ENCODE assay signal across 2 cellular contexts in the genomic region with DNA sequence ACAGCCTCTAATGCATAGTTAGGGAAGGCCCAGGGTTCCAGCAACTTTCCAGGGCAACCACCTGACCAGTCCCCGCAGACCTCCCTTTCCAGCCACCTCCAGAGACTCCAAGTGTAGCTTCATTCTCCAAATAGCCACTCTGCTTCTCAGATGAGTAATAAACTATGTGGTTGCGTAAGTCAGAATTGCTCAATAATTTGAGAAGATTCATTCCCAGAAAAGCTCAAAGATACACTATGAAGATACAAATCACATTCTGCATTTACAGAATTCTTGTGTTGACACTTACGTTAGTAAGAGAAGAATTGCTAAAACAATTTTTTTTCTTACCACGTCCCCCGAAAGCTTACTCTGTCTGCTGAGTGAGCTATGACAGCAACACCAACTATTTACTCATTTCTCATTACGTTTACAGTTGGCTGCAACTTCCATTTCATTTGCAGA.
A peak's percentile ranks its signal among the peaks of the same experiment; 100 is the strongest.
TF ChIP-seq lines count a peak whose summit lies in the region.

No MANE protein-coding gene starts in this region.

TF ChIP-seq in IMR-90, 13 proteins besides CTCF, POLR2A, EP300 and RAD21:
- TF ChIP-seq FOS (IDR thresholded peaks at IDR 0.05; ENCODE audit: low read depth, low read length): peak; percentile 86
- TF ChIP-seq NFE2L2 (IDR thresholded peaks at IDR 0.05; ENCODE audit: low read depth, low read length): no peak
- TF ChIP-seq, protein P1, sequence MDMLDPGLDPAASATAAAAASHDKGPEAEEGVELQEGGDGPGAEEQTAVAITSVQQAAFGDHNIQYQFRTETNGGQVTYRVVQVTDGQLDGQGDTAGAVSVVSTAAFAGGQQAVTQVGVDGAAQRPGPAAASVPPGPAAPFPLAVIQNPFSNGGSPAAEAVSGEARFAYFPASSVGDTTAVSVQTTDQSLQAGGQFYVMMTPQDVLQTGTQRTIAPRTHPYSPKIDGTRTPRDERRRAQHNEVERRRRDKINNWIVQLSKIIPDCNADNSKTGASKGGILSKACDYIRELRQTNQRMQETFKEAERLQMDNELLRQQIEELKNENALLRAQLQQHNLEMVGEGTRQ (IDR thresholded peaks at IDR 0.05; ENCODE audit: low read depth, low read length): peak; percentile 67
- no peak for TF ChIP-seq SMC3 (IDR thresholded peaks at IDR 0.05; ENCODE audit: low read depth, low read length)
- peak; percentile 71 for TF ChIP-seq BHLHE40 (IDR thresholded peaks at IDR 0.05; ENCODE audit: low read depth, low read length)
- TF ChIP-seq CEBPB (IDR thresholded peaks at IDR 0.05; ENCODE audit: low read depth, low read length): peak; percentile 100
- peak; percentile 54; the same call in 1 of the 2 replicates for TF ChIP-seq CHD1 (IDR thresholded peaks at IDR 0.05; ENCODE audit: low read depth, low read length)
- peak; percentile 67 for TF ChIP-seq MAFK (IDR thresholded peaks at IDR 0.05; ENCODE audit: low read depth, low read length)
- TF ChIP-seq, protein P2, sequence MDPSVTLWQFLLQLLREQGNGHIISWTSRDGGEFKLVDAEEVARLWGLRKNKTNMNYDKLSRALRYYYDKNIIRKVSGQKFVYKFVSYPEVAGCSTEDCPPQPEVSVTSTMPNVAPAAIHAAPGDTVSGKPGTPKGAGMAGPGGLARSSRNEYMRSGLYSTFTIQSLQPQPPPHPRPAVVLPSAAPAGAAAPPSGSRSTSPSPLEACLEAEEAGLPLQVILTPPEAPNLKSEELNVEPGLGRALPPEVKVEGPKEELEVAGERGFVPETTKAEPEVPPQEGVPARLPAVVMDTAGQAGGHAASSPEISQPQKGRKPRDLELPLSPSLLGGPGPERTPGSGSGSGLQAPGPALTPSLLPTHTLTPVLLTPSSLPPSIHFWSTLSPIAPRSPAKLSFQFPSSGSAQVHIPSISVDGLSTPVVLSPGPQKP (IDR thresholded peaks at IDR 0.05; ENCODE audit: borderline replicate concordance, low read depth, low read length): no peak
- peak; percentile 81 for TF ChIP-seq RCOR1 (IDR thresholded peaks at IDR 0.05; ENCODE audit: insufficient replicate concordance, low read length)
- TF ChIP-seq MXI1 (IDR thresholded peaks at IDR 0.05; ENCODE audit: borderline replicate concordance, low read depth, low read length): no peak

TF ChIP-seq in HepG2, 621 proteins besides CTCF, POLR2A, EP300 and RAD21 (continues in another document):
- TF ChIP-seq ELF3 (CRISPR knock-in tag; IDR thresholded peaks at IDR 0.05): 0 out of 2 replicates have a peak, but pooled peaks have one; percentile 27
- no peak for TF ChIP-seq PHF8 (CRISPR knock-in tag; IDR thresholded peaks at IDR 0.05)
- TF ChIP-seq, protein P3, sequence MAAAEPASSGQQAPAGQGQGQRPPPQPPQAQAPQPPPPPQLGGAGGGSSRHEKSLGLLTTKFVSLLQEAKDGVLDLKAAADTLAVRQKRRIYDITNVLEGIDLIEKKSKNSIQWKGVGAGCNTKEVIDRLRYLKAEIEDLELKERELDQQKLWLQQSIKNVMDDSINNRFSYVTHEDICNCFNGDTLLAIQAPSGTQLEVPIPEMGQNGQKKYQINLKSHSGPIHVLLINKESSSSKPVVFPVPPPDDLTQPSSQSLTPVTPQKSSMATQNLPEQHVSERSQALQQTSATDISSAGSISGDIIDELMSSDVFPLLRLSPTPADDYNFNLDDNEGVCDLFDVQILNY (CRISPR knock-in tag; conservative IDR thresholded peaks at IDR 0.05): no peak
- TF ChIP-seq KDM5B (CRISPR knock-in tag; IDR thresholded peaks at IDR 0.05; ENCODE audit: borderline replicate concordance): no peak
- TF ChIP-seq, protein P4, sequence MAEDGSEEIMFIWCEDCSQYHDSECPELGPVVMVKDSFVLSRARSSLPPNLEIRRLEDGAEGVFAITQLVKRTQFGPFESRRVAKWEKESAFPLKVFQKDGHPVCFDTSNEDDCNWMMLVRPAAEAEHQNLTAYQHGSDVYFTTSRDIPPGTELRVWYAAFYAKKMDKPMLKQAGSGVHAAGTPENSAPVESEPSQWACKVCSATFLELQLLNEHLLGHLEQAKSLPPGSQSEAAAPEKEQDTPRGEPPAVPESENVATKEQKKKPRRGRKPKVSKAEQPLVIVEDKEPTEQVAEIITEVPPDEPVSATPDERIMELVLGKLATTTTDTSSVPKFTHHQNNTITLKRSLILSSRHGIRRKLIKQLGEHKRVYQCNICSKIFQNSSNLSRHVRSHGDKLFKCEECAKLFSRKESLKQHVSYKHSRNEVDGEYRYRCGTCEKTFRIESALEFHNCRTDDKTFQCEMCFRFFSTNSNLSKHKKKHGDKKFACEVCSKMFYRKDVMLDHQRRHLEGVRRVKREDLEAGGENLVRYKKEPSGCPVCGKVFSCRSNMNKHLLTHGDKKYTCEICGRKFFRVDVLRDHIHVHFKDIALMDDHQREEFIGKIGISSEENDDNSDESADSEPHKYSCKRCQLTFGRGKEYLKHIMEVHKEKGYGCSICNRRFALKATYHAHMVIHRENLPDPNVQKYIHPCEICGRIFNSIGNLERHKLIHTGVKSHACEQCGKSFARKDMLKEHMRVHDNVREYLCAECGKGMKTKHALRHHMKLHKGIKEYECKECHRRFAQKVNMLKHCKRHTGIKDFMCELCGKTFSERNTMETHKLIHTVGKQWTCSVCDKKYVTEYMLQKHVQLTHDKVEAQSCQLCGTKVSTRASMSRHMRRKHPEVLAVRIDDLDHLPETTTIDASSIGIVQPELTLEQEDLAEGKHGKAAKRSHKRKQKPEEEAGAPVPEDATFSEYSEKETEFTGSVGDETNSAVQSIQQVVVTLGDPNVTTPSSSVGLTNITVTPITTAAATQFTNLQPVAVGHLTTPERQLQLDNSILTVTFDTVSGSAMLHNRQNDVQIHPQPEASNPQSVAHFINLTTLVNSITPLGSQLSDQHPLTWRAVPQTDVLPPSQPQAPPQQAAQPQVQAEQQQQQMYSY (CRISPR knock-in tag; IDR thresholded peaks at IDR 0.05): no peak
- no peak for TF ChIP-seq WIZ (CRISPR knock-in tag; IDR thresholded peaks at IDR 0.05)
- TF ChIP-seq, protein P5, sequence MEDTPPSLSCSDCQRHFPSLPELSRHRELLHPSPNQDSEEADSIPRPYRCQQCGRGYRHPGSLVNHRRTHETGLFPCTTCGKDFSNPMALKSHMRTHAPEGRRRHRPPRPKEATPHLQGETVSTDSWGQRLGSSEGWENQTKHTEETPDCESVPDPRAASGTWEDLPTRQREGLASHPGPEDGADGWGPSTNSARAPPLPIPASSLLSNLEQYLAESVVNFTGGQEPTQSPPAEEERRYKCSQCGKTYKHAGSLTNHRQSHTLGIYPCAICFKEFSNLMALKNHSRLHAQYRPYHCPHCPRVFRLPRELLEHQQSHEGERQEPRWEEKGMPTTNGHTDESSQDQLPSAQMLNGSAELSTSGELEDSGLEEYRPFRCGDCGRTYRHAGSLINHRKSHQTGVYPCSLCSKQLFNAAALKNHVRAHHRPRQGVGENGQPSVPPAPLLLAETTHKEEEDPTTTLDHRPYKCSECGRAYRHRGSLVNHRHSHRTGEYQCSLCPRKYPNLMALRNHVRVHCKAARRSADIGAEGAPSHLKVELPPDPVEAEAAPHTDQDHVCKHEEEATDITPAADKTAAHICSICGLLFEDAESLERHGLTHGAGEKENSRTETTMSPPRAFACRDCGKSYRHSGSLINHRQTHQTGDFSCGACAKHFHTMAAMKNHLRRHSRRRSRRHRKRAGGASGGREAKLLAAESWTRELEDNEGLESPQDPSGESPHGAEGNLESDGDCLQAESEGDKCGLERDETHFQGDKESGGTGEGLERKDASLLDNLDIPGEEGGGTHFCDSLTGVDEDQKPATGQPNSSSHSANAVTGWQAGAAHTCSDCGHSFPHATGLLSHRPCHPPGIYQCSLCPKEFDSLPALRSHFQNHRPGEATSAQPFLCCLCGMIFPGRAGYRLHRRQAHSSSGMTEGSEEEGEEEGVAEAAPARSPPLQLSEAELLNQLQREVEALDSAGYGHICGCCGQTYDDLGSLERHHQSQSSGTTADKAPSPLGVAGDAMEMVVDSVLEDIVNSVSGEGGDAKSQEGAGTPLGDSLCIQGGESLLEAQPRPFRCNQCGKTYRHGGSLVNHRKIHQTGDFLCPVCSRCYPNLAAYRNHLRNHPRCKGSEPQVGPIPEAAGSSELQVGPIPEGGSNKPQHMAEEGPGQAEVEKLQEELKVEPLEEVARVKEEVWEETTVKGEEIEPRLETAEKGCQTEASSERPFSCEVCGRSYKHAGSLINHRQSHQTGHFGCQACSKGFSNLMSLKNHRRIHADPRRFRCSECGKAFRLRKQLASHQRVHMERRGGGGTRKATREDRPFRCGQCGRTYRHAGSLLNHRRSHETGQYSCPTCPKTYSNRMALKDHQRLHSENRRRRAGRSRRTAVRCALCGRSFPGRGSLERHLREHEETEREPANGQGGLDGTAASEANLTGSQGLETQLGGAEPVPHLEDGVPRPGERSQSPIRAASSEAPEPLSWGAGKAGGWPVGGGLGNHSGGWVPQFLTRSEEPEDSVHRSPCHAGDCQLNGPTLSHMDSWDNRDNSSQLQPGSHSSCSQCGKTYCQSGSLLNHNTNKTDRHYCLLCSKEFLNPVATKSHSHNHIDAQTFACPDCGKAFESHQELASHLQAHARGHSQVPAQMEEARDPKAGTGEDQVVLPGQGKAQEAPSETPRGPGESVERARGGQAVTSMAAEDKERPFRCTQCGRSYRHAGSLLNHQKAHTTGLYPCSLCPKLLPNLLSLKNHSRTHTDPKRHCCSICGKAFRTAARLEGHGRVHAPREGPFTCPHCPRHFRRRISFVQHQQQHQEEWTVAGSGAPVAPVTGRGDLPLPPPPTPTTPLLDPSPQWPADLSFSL (CRISPR knock-in tag; IDR thresholded peaks at IDR 0.05): no peak
- TF ChIP-seq, protein P6, sequence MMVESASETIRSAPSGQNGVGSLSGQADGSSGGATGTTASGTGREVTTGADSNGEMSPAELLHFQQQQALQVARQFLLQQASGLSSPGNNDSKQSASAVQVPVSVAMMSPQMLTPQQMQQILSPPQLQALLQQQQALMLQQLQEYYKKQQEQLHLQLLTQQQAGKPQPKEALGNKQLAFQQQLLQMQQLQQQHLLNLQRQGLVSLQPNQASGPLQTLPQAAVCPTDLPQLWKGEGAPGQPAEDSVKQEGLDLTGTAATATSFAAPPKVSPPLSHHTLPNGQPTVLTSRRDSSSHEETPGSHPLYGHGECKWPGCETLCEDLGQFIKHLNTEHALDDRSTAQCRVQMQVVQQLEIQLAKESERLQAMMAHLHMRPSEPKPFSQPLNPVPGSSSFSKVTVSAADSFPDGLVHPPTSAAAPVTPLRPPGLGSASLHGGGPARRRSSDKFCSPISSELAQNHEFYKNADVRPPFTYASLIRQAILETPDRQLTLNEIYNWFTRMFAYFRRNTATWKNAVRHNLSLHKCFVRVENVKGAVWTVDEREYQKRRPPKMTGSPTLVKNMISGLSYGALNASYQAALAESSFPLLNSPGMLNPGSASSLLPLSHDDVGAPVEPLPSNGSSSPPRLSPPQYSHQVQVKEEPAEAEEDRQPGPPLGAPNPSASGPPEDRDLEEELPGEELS (CRISPR knock-in tag; IDR thresholded peaks at IDR 0.05): peak; percentile 54; the same call in 1 of the 2 replicates
- TF ChIP-seq, protein P7, sequence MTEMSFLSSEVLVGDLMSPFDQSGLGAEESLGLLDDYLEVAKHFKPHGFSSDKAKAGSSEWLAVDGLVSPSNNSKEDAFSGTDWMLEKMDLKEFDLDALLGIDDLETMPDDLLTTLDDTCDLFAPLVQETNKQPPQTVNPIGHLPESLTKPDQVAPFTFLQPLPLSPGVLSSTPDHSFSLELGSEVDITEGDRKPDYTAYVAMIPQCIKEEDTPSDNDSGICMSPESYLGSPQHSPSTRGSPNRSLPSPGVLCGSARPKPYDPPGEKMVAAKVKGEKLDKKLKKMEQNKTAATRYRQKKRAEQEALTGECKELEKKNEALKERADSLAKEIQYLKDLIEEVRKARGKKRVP (CRISPR knock-in tag; IDR thresholded peaks at IDR 0.05): peak in 1 of 2 experiments; percentile 82; a peak in 1 of 4 replicates
- TF ChIP-seq, protein P8, sequence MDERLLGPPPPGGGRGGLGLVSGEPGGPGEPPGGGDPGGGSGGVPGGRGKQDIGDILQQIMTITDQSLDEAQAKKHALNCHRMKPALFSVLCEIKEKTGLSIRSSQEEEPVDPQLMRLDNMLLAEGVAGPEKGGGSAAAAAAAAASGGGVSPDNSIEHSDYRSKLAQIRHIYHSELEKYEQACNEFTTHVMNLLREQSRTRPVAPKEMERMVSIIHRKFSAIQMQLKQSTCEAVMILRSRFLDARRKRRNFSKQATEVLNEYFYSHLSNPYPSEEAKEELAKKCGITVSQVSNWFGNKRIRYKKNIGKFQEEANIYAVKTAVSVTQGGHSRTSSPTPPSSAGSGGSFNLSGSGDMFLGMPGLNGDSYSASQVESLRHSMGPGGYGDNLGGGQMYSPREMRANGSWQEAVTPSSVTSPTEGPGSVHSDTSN (CRISPR knock-in tag; IDR thresholded peaks at IDR 0.05): no peak
- TF ChIP-seq, protein P9, sequence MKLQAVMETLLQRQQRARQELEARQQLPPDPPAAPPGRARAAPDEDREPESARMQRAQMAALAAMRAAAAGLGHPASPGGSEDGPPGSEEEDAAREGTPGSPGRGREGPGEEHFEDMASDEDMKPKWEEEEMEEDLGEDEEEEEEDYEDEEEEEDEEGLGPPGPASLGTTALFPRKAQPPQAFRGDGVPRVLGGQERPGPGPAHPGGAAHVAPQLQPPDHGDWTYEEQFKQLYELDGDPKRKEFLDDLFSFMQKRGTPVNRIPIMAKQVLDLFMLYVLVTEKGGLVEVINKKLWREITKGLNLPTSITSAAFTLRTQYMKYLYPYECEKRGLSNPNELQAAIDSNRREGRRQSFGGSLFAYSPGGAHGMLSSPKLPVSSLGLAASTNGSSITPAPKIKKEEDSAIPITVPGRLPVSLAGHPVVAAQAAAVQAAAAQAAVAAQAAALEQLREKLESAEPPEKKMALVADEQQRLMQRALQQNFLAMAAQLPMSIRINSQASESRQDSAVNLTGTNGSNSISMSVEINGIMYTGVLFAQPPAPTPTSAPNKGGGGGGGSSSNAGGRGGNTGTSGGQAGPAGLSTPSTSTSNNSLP (IDR thresholded peaks at IDR 0.05; ENCODE audit: low read depth, low read length): peak; percentile 62; the same call in 1 of the 2 replicates
- TF ChIP-seq, protein P10, sequence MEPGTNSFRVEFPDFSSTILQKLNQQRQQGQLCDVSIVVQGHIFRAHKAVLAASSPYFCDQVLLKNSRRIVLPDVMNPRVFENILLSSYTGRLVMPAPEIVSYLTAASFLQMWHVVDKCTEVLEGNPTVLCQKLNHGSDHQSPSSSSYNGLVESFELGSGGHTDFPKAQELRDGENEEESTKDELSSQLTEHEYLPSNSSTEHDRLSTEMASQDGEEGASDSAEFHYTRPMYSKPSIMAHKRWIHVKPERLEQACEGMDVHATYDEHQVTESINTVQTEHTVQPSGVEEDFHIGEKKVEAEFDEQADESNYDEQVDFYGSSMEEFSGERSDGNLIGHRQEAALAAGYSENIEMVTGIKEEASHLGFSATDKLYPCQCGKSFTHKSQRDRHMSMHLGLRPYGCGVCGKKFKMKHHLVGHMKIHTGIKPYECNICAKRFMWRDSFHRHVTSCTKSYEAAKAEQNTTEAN (CRISPR knock-in tag; conservative IDR thresholded peaks at IDR 0.05): no peak
- TF ChIP-seq ZC3H13 (CRISPR knock-in tag; IDR thresholded peaks at IDR 0.05): no peak
- TF ChIP-seq FOSL2 (CRISPR knock-in tag; IDR thresholded peaks at IDR 0.05): peak; percentile 78
- no peak for TF ChIP-seq TBX3 (IDR thresholded peaks at IDR 0.05; ENCODE audit: borderline replicate concordance)
- TF ChIP-seq FOXJ3 (CRISPR knock-in tag; IDR thresholded peaks at IDR 0.05; ENCODE audit: borderline replicate concordance): peak; percentile 33; the same call in 1 of the 2 replicates
- TF ChIP-seq BCL6 (CRISPR knock-in tag; IDR thresholded peaks at IDR 0.05): peak; percentile 52; the same call in 1 of the 2 replicates
- TF ChIP-seq ZNF556 (CRISPR knock-in tag; IDR thresholded peaks at IDR 0.05; ENCODE audit: borderline replicate concordance): no peak
- TF ChIP-seq PAWR (CRISPR knock-in tag; IDR thresholded peaks at IDR 0.05; ENCODE audit: borderline replicate concordance): no peak
- no peak for TF ChIP-seq HMG20B (CRISPR knock-in tag; conservative IDR thresholded peaks at IDR 0.05)
- TF ChIP-seq ARNT2 (CRISPR knock-in tag; IDR thresholded peaks at IDR 0.05; ENCODE audit: low read depth): no peak
